Comparison of ENCODE assay signal across 8 cellular contexts in the genomic region with DNA sequence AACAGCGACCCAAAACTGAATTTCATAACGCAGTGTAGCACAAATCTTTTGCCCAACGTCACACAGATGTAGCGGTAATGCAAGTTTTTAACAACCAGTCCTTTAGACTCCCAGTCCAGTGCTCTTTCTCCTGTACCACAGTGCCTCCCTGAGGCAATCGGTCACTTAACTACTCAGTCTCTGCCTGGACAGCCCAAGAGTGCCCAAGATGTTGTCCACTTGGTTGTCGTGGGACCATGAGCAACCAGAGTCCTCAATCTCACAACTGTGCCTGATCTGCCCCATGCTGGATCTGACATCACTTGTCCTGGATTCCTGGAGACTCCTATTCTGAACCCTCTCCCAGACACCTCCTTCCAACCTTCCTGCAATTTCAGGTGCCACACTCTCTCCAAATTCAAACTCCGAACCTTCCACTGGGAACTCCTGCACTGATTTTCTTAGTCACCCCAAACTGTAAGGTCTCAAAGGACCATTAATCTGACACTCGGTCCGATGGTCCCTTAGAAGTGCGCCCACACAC. TPM values are rescaled to one million over a fixed set of nuclear protein-coding genes. Genes with fewer than 3 reads are reported as not detected.
DNase-seq lines count a peak whose midpoint lies in the region; ATAC-seq and TF ChIP-seq lines count a peak whose summit lies in the region.

No MANE protein-coding gene starts in this region.

- H3K27ac ChIP-seq in right lobe of liver (peak overlapping the region; percentile 56 to 84 (median 63)), thymus (ENCODE audit: low read depth) (peak overlapping the region; percentile 81)

- H3K4me1 ChIP-seq in right lobe of liver (peaks cover 0 to 8% (median 0%) of the 10 kb centered on the region in 4 donors), thymus (ENCODE audit: control insufficient read depth, insufficient read depth, low read length) (no peaks in the 10 kb centered on the region)

- peak; percentile 3 for DNase-seq in Daoy (ENCODE audit: low read depth)
- peak; percentile 13 for DNase-seq in NCI-H146 (lab: John Stamatoyannopoulos, UW)
- peak; percentile 22 to 42 for DNase-seq in cardiac fibroblast (ENCODE audit: low read depth in 2 of 2)
- DNase-seq in right lobe of liver: peak in 1 of 3 donors; percentile 42
- DNase-seq in NCI-H2107 (lab: John Stamatoyannopoulos, UW): no peak

- intact Hi-C loops in right lobe of liver (cut with DNase I): no loop called here

- ATAC-seq in GM21717 (IDR thresholded peaks at IDR 0.05; ENCODE audit: unreplicated experiment) (peak; percentile 20), right lobe of liver (peak; percentile 10 to 35 (median 19)), GM18868 (IDR thresholded peaks at IDR 0.05; ENCODE audit: unreplicated experiment) (no peak)

- no peaks in the 10 kb centered on the region for H3K27me3 ChIP-seq in right lobe of liver
- no peaks in the 10 kb centered on the region for H3K27me3 ChIP-seq in thymus (ENCODE audit: control insufficient read depth, insufficient read depth)

- H3K36me3 ChIP-seq in right lobe of liver: no peaks in the 10 kb centered on the region
- no peaks in the 10 kb centered on the region for H3K36me3 ChIP-seq in thymus (ENCODE audit: control insufficient read depth, insufficient read depth)

- no peak for TF ChIP-seq POLR2A in right lobe of liver (IDR thresholded peaks at IDR 0.05)

- TF ChIP-seq CTCF in cardiac fibroblast (IDR thresholded peaks at IDR 0.05; ENCODE audit: low read depth, low read length) (peak; percentile 18), right lobe of liver (IDR thresholded peaks at IDR 0.05) (no peak)

- 30% methylated on average over 10 of the region's 10 CpGs for WGBS in right lobe of liver (ENCODE audit: insufficient coverage, low coverage, low lambda C conversion rate, missing lambda C conversion rate)
- WGBS in thymus: 6% methylated on average over 10 of the region's 10 CpGs

- H3K4me3 ChIP-seq in cardiac fibroblast (replicated peaks in 1 of 2; ENCODE audit: low read depth in 2 of 2, low read length in 2 of 2) (peak overlapping the region; percentile 82 to 83), right lobe of liver (peak overlapping the region; percentile 50 to 73 (median 66)), thymus (ENCODE audit: low read length) (peak overlapping the region; percentile 72)

- H3K9me3 ChIP-seq in right lobe of liver: no peaks in the 10 kb centered on the region
- H3K9me3 ChIP-seq in thymus (ENCODE audit: control insufficient read depth): no peaks in the 10 kb centered on the region

RNA-seq across cellular contexts. Expression of a gene that starts 0.7 kb away (rescaled TPM):
- 23.1 and 24.0 TPM in 2 replicates for total RNA-seq in Daoy (2014; rRNA removed; shearing (Covaris generic))
- total RNA-seq in right lobe of liver: 1 to 10 TPM; 4.4 to 7.4 (median 6.4) TPM
- polyA plus RNA-seq in thymus: 8.1 TPM

RNA-seq across cellular contexts. Expression of a gene that starts 12.1 kb away (rescaled TPM):
- 13.6 and 13.7 TPM in 2 replicates for total RNA-seq in Daoy (2014; rRNA removed; shearing (Covaris generic))
- 1 to 10 TPM; 3.6 to 7.6 (median 4.9) TPM for total RNA-seq in right lobe of liver
- 12.6 TPM for polyA plus RNA-seq in thymus
